Comparison of ENCODE assay signal across 30 cellular contexts in the genomic region with DNA sequence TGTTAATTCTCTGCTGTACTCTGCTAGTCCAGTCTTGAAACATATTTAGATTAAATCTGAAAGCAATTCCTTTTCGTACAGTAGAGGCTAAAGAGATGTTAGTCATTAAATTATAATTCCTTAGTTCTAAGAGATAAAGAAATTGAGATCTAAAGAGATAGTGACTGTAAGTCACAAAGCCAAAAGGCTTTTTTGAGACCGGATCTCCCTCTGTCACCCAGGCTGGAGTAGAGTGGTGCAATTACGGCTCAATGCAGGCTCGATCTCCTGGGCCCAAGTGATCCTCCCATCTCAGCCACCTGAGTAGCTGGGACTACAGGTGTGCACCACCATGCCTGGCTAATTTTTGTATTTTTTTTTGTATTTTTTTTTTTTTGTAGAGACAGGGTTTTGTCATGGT. TPM values are rescaled to one million over a fixed set of nuclear protein-coding genes. Genes with fewer than 3 reads are reported as not detected.
DNase-seq lines count a peak whose midpoint lies in the region; ATAC-seq, FAIRE-seq and TF ChIP-seq lines count a peak whose summit lies in the region.
"Had no signal": no experiment of that assay in that cellular context is flagged by ENCODE, and none has a peak within 500 bp of the region (broad histone marks: within the 10 kb centered on the region; RNA-seq: fewer than 3 reads in every experiment).

No MANE protein-coding gene starts in this region.

- BruUV-seq in OCI-LY7 (replicated peaks; lab: Mats Ljungman, UMichigan) (TSS peak; percentile 10), K562 (replicated peaks; lab: Mats Ljungman, UMichigan) (no TSS peak)

- no peak overlapping the region for H3K9ac ChIP-seq in K562 (ENCODE audit: insufficient read depth in 1 of 2, low read depth in 2 of 2, low read length in 2 of 2)
- H3K9ac ChIP-seq: BLaER1 had no signal

- TF ChIP-seq RAD21 in K562 (CRISPR knock-in tag; conservative IDR thresholded peaks at IDR 0.05 in 1 of 2, IDR thresholded peaks at IDR 0.05 in 1 of 2), result no peak

- no peak for FAIRE-seq in K562 (lab: Jason Lieb, UNC)
- FAIRE-seq: A204.1, GM12878, GM12892, GM18507, GM19239 had no signal

- in situ Hi-C loops in K562 (cut with MboI), result no loop called here

- H3K9me2 ChIP-seq in OCI-LY7 (ENCODE audit: insufficient read depth, low read length), result 0 out of 2 replicates have a peak, but pooled peaks cover 3% of the 10 kb centered on the region

- H3K27me3 ChIP-seq in K562 (ENCODE audit: control insufficient read depth in 2 of 2, insufficient read depth in 2 of 2, low read length in 2 of 2) (no peaks in the 10 kb centered on the region), osteoblast (ENCODE audit: insufficient read depth, low read length) (no peaks in the 10 kb centered on the region)
- H3K27me3 ChIP-seq: BE2C, BLaER1 had no signal

- CTCF ChIA-PET in HEK293 (lab: Yijun Ruan, JAX), result no interaction called here
- CTCF ChIA-PET in OCI-LY7 (lab: Charles Lee; ENCODE audit: unreplicated experiment), result no interaction called here
- CTCF ChIA-PET in K562 (lab: Yijun Ruan, JAX; ENCODE audit: low intra/inter-chr PET ratio), result no interaction called here

- no peaks in the 10 kb centered on the region for H3K9me3 ChIP-seq in HEK293 (ENCODE audit: control insufficient read depth, insufficient read depth, low read depth, low read length)
- H3K9me3 ChIP-seq in OCI-LY7 (ENCODE audit: low read length), result no peaks in the 10 kb centered on the region
- H3K9me3 ChIP-seq in K562 (replicated peaks; ENCODE audit: control insufficient read depth, insufficient read depth, low read depth, low read length), result no peaks in the 10 kb centered on the region
- H3K9me3 ChIP-seq in osteoblast (ENCODE audit: low read depth, low read length), result no peaks in the 10 kb centered on the region
- H3K9me3 ChIP-seq: BE2C, BLaER1 had no signal

- ATAC-seq in K562 (peak; percentile 19; the same call in 2 of the 3 replicates), HG02610 (IDR thresholded peaks at IDR 0.05; ENCODE audit: unreplicated experiment) (no peak), GM18858 (IDR thresholded peaks at IDR 0.05; ENCODE audit: unreplicated experiment) (no peak)
- ATAC-seq: GM12878 had no signal

- H3K4me3 ChIP-seq in HEK293 (ENCODE audit: low read depth, low read length) (no peak overlapping the region), OCI-LY7 (ENCODE audit: low read depth, low read length, poor library complexity, severe bottlenecking) (no peak overlapping the region), K562 (no peak overlapping the region), osteoblast (ENCODE audit: insufficient read depth, low read length) (no peak overlapping the region)
- H3K4me3 ChIP-seq: BLaER1, GM12878 had no signal

- no peak for DNase-seq in OCI-LY7 (ENCODE audit: low spot score)
- no peak for DNase-seq in K562 (ENCODE audit: extremely low read depth in 1 of 4, low spot score in 3 of 4)
- DNase-seq in osteoblast (ENCODE audit: insufficient read length, low spot score, missing footprints), result no peak
- DNase-seq: 8988T; ACHN; BE2C; C1 segment of cervical spinal cord; CD4-positive, alpha-beta memory T cell; CD4-positive, CD25-positive, alpha-beta regulatory T cell; CD8-positive, alpha-beta memory T cell; COR-L47; DMS 273 treated with DMSO at 0.1 percent for 48 hours; DMS153; DMS53; DMS79; DND-41; EL; GDM1 had no signal

- H3K27ac ChIP-seq in HEK293 (ENCODE audit: extremely low read depth, low read depth, low read length), result no peak overlapping the region
- H3K27ac ChIP-seq in OCI-LY7 (ENCODE audit: low read depth, low read length, poor library complexity, severe bottlenecking), result no peak overlapping the region
- H3K27ac ChIP-seq in K562 (ENCODE audit: extremely low read depth, low read depth, low read length), result no peak overlapping the region
- H3K27ac ChIP-seq in osteoblast (ENCODE audit: low read depth, low read length), result no peak overlapping the region
- H3K27ac ChIP-seq: BLaER1 had no signal

- H3K36me3 ChIP-seq in HEK293 (ENCODE audit: control insufficient read depth in 2 of 2, insufficient read depth in 1 of 2, low read length in 2 of 2) (peaks cover 37% of the 10 kb centered on the region in 2 experiments), OCI-LY7 (ENCODE audit: insufficient read depth, low read length) (peaks cover 51% of the 10 kb centered on the region), K562 (ENCODE audit: control insufficient read depth, insufficient read depth, low read length) (peaks cover 34% of the 10 kb centered on the region; the same call in 2 of the 3 replicates), osteoblast (ENCODE audit: insufficient read depth, low read length) (peaks cover 28% of the 10 kb centered on the region)

- no peak for TF ChIP-seq CTCF in HEK293 (tag by site-specific recombination; IDR thresholded peaks at IDR 0.05)
- TF ChIP-seq CTCF in OCI-LY7 (conservative IDR thresholded peaks at IDR 0.05; ENCODE audit: low read length), result no peak
- no peak for TF ChIP-seq CTCF in K562 (IDR thresholded peaks at IDR 0.05 in 2 of 3, conservative IDR thresholded peaks at IDR 0.05 in 1 of 3; ENCODE audit: insufficient read depth in 2 of 3, low read depth in 1 of 3, low read length in 3 of 3)
- TF ChIP-seq CTCF in osteoblast (IDR thresholded peaks at IDR 0.05; ENCODE audit: extremely low read depth, low read depth, low read length), result no peak

- no peaks in the 10 kb centered on the region for H4K20me1 ChIP-seq in OCI-LY7 (ENCODE audit: insufficient read depth, low read length)
- H4K20me1 ChIP-seq in K562 (replicated peaks; ENCODE audit: control insufficient read depth, insufficient read depth, low read length), result no peaks in the 10 kb centered on the region
- H4K20me1 ChIP-seq in osteoblast (ENCODE audit: insufficient read depth, low read length), result peaks cover 4% of the 10 kb centered on the region
- H4K20me1 ChIP-seq: BLaER1 had no signal

- 82% methylated on average over 4 of the region's 4 CpGs for WGBS in K562 (ENCODE audit: insufficient coverage, low coverage, missing lambda C conversion rate)

- H3K9me1 ChIP-seq in K562 (ENCODE audit: control insufficient read depth, insufficient read depth, low read length), result no peaks in the 10 kb centered on the region

- H3K4me1 ChIP-seq in HEK293 (ENCODE audit: control insufficient read depth, insufficient read depth, low read length) (no peaks in the 10 kb centered on the region), OCI-LY7 (ENCODE audit: insufficient read depth, low read length, poor library complexity, severe bottlenecking) (no peaks in the 10 kb centered on the region), K562 (replicated peaks in 1 of 2; ENCODE audit: control insufficient read depth in 2 of 2, insufficient read depth in 2 of 2, low read length in 2 of 2) (no peaks in the 10 kb centered on the region), osteoblast (ENCODE audit: insufficient read depth, low read length) (no peaks in the 10 kb centered on the region)
- H3K4me1 ChIP-seq: BE2C, BLaER1 had no signal

- TF ChIP-seq POLR2A in K562 (conservative IDR thresholded peaks at IDR 0.05), result peak; percentile 39; the same call in 1 of the 2 replicates

- H3K79me2 ChIP-seq in OCI-LY7 (ENCODE audit: insufficient read depth, low read depth, low read length), result no peaks in the 10 kb centered on the region
- no peaks in the 10 kb centered on the region for H3K79me2 ChIP-seq in K562 (ENCODE audit: control insufficient read depth, insufficient read depth, low read length)
- H3K79me2 ChIP-seq in osteoblast (ENCODE audit: insufficient read depth, low read length), result no peaks in the 10 kb centered on the region

- H3K4me2 ChIP-seq in OCI-LY7 (ENCODE audit: low read length) (no peak overlapping the region), K562 (ENCODE audit: insufficient read depth, low read length) (no peak overlapping the region), osteoblast (ENCODE audit: insufficient read depth, low read length) (no peak overlapping the region)
- H3K4me2 ChIP-seq: BLaER1 had no signal

- TF ChIP-seq EP300 in K562 (IDR thresholded peaks at IDR 0.05; ENCODE audit: low read length), result no peak

- POLR2A ChIA-PET in HEK293 (lab: Yijun Ruan, JAX) (interaction anchor here (0.7 kb wide), 1 partner anchor 73 kb away, joined by 5 read pairs; no protein-coding TSS in a partner anchor), OCI-LY7 (lab: Charles Lee) (interaction anchor here (1.0 to 1.1 kb wide), 2 partner anchors 11 to 75 kb away, joined by 3 to 4 read pairs; no protein-coding TSS in a partner anchor), K562 (lab: Yijun Ruan, JAX) (interaction anchor here (1.0 kb wide), 1 partner anchor 65 kb away, joined by 3 read pairs; the partner anchor contains the start of gene TPR)

- H2AFZ ChIP-seq in OCI-LY7 (ENCODE audit: low read length) (no peak overlapping the region), K562 (ENCODE audit: low read depth, low read length) (no peak overlapping the region), osteoblast (ENCODE audit: low read length) (no peak overlapping the region)

- intact Hi-C loops in OCI-LY7 (cut with micrococcal nuclease; ENCODE audit: unreplicated experiment) (no loop called here), K562 (cut with micrococcal nuclease) (no loop called here)

TF ChIP-seq in K562, 482 proteins besides CTCF, POLR2A, EP300 and RAD21 (continues in another document):
- no peak for TF ChIP-seq ELF2 (CRISPR knock-in tag; IDR thresholded peaks at IDR 0.05)
- no peak for TF ChIP-seq ASH1L (IDR thresholded peaks at IDR 0.05; ENCODE audit: borderline replicate concordance, low read depth, partially characterized antibody)
- TF ChIP-seq ZNF717 (CRISPR knock-in tag; IDR thresholded peaks at IDR 0.05), result no peak
- no peak for TF ChIP-seq SP1 (CRISPR knock-in tag; IDR thresholded peaks at IDR 0.05)

RNA-seq across cellular contexts. Expression of gene PRG4, which starts 14.2 kb away (rescaled TPM):
- total RNA-seq in OCI-LY7 (2014; rRNA removed; shearing (Covaris generic)), result 0.03 and 0.26 TPM in 2 replicates
- not detected in 2 replicates for total RNA-seq in OCI-LY7 (2022)
- not detected in 2 replicates for total RNA-seq in K562 (2011; cell fraction: chromatin; rRNA removed; ENCODE audit: low replicate concordance)
- not detected in 2 replicates for total RNA-seq in K562 (2011; cell fraction: nucleolus; rRNA removed)
- not detected in 2 replicates for total RNA-seq in K562 (2011; cell fraction: nucleoplasm; rRNA removed)
- total RNA-seq in K562 (2014; rRNA removed), result not detected in 2 replicates
- not detected in 2 replicates for total RNA-seq in K562 (2014; rRNA removed; fragmentation: Illumina TruSeq; extraction: Trizol)
- not detected in 2 replicates for total RNA-seq in K562 (2015; rRNA removed; fragmentation: Illumina TruSeq; extraction: Trizol)
- total RNA-seq in K562 (2021), result 0.07 TPM in 2 replicates
- polyA plus RNA-seq in K562 (2011; rRNA removed), result 0.13 and 0.18 TPM in 2 replicates
- not detected in 2 replicates for polyA plus RNA-seq in K562 (2011; cell fraction: cytosol; rRNA removed)
- polyA plus RNA-seq in K562 (2011; cell fraction: nucleus; rRNA removed), result 0.03 TPM in 2 replicates
- polyA plus RNA-seq in K562 (2012), result 0.05 TPM in 1 of 2 replicates, not detected in the other
- not detected in 2 replicates for polyA plus RNA-seq in K562 (2014; fragmentation: Illumina TruSeq; extraction: Trizol)
- under 1 TPM; 0.04 to 0.06 TPM for polyA plus RNA-seq in K562 (2014; fragmentation: Nextera tagmentation; extraction: Ambion mirVana)
- polyA plus RNA-seq in K562 (2014; rRNA removed), result 0.08 TPM in 1 of 2 replicates, not detected in the other
- not detected in 2 replicates for polyA minus RNA-seq in K562 (2011; rRNA and poly(A)+ RNA removed)
- polyA minus RNA-seq in K562 (2011; cell fraction: cytosol; rRNA and poly(A)+ RNA removed), result not detected in 2 replicates
- polyA minus RNA-seq in K562 (2011; cell fraction: nucleus; rRNA and poly(A)+ RNA removed), result 0.11 TPM in 1 of 2 replicates, not detected in the other
- under 0.01 and 0.29 TPM in 2 replicates for total RNA-seq in osteoblast
- total RNA-seq: Daoy, G401 had no signal
- polyA plus RNA-seq: CD14-positive monocyte had no signal

Comparison
In these comparisons a context has a peak if more than half of its experiments do, and no peak if none do; other contexts are left out.
1. Of the 44 proteins assayed by ChIP-seq in both K562 and HEK293: peak only in K562: none; only in HEK293: ZNF140; in both: none; in neither: 43.